1 cellular context compared by ENCODE assay signal in the genomic region with DNA sequence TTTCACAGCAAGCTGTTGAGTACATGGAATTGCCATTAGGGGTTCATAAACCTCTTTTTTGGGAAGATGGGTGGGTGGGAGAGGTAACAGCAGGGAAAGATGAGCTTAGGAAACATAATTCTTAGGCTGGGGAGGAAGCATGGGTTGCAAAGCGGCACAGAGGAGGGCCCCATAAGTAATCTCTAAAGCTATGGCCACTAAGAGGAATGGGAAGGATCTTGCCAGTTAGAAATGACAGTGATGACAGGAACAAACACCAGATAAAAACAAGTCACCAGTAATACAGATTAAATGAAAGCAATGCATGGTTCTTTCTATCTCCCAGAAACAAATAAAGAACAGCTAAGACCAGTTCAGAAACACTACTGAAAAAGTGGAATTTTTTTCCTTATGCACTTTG.
TF ChIP-seq lines count a peak whose summit lies in the region.

No MANE protein-coding gene starts in this region.

TF ChIP-seq in K562, 482 proteins besides CTCF, POLR2A, EP300 and RAD21:
- TF ChIP-seq, protein P1, sequence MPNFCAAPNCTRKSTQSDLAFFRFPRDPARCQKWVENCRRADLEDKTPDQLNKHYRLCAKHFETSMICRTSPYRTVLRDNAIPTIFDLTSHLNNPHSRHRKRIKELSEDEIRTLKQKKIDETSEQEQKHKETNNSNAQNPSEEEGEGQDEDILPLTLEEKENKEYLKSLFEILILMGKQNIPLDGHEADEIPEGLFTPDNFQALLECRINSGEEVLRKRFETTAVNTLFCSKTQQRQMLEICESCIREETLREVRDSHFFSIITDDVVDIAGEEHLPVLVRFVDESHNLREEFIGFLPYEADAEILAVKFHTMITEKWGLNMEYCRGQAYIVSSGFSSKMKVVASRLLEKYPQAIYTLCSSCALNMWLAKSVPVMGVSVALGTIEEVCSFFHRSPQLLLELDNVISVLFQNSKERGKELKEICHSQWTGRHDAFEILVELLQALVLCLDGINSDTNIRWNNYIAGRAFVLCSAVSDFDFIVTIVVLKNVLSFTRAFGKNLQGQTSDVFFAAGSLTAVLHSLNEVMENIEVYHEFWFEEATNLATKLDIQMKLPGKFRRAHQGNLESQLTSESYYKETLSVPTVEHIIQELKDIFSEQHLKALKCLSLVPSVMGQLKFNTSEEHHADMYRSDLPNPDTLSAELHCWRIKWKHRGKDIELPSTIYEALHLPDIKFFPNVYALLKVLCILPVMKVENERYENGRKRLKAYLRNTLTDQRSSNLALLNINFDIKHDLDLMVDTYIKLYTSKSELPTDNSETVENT (CRISPR knock-in tag; IDR thresholded peaks at IDR 0.05), result no peak
- TF ChIP-seq CBX8 (IDR thresholded peaks at IDR 0.05; ENCODE audit: borderline replicate concordance, extremely low read depth, low read depth, low read length, poor library complexity, severe bottlenecking) (peak; percentile 42), SRSF7 (optimal IDR thresholded peaks at IDR 0.05; ENCODE audit: low read depth, low read length) (no peak)
